In genomic region chr11:86804871-86805415, GRCh38 we compare ENCODE assay signal across 17 cellular contexts. TPM values are rescaled to one million over a fixed set of nuclear protein-coding genes. Genes with fewer than 3 reads are reported as not detected.
DNase-seq lines count a peak whose midpoint lies in the region; ATAC-seq and TF ChIP-seq lines count a peak whose summit lies in the region.
"Had no signal": no experiment of that assay in that cellular context is flagged by ENCODE, and none has a peak within 500 bp of the region (broad histone marks: within the 10 kb centered on the region; RNA-seq: fewer than 3 reads in every experiment).

No MANE protein-coding gene starts in this region.

- H3K27me3 Mint-ChIP-seq in CD14-positive monocyte (ENCODE audit: low read depth in 3 of 3), result peaks cover 19 to 38% (median 34%) of the 10 kb centered on the region in 3 donors

- peaks cover 0 to 5% (median under 1%) of the 10 kb centered on the region in 7 donors for H3K9me3 Mint-ChIP-seq in CD14-positive monocyte
- H3K9me3 Mint-ChIP-seq: activated naive CD4-positive, alpha-beta T cell treated with anti-CD3 and anti-CD28 coated beads for 36 hours; brain had no signal

- H3K4me3 Mint-ChIP-seq in CD14-positive monocyte, result no peak overlapping the region
- H3K4me3 Mint-ChIP-seq: activated naive CD4-positive, alpha-beta T cell treated with anti-CD3 and anti-CD28 coated beads for 36 hours had no signal

- H3K4me1 Mint-ChIP-seq in CD14-positive monocyte, result peaks cover 15% of the 10 kb centered on the region

- TF ChIP-seq POLR2A in gastrocnemius medialis (IDR thresholded peaks at IDR 0.05), result no peak

- peaks cover 48% of the 10 kb centered on the region for H3K4me1 ChIP-seq in ACC112 (ENCODE audit: control insufficient read depth, insufficient read depth, low read length, unreplicated experiment)
- peaks cover 36% of the 10 kb centered on the region for H3K4me1 ChIP-seq in foreskin keratinocyte
- H3K4me1 ChIP-seq in gastrocnemius medialis, result peaks cover 5 to 34% of the 10 kb centered on the region in 2 donors
- no peaks in the 10 kb centered on the region for H3K4me1 ChIP-seq in BE2C

- H3K27me3 ChIP-seq in ACC112 (ENCODE audit: insufficient read depth, low read length) (no peaks in the 10 kb centered on the region), foreskin keratinocyte (no peaks in the 10 kb centered on the region), gastrocnemius medialis (no peaks in the 10 kb centered on the region), BE2C (peaks cover 52% of the 10 kb centered on the region)
- H3K27me3 ChIP-seq: right lobe of liver had no signal

- H3K36me3 ChIP-seq in ACC112 (ENCODE audit: insufficient read depth, low read length), result peaks cover 33% of the 10 kb centered on the region
- H3K36me3 ChIP-seq in gastrocnemius medialis, result no peaks in the 10 kb centered on the region
- no peaks in the 10 kb centered on the region for H3K36me3 ChIP-seq in BE2C
- H3K36me3 ChIP-seq: right lobe of liver had no signal

- ATAC-seq in foreskin keratinocyte (no peak), gastrocnemius medialis (no peak)
- ATAC-seq: HepG2 had no signal

- H3K79me2 ChIP-seq in ACC112 (ENCODE audit: control insufficient read depth, insufficient read depth, low read length, unreplicated experiment), result peaks cover 99% of the 10 kb centered on the region

- intact Hi-C loops in gastrocnemius medialis (cut with DNase I; ENCODE audit: low total_unique reads) (no loop called here), CD14-positive monocyte (cut with micrococcal nuclease) (loop anchor here in 1 of 2 donors (10.0 kb wide), 1 partner anchor 130 kb away; the partner anchor contains the start of gene ME3)

- no peaks in the 10 kb centered on the region for H3K36me3 Mint-ChIP-seq in CD14-positive monocyte

- DNase-seq in RPMI7951 (ENCODE audit: low read depth) (peak; percentile 47), foreskin keratinocyte (no peak), gastrocnemius medialis (no peak), SKM-1 (lab: John Stamatoyannopoulos, UW; ENCODE audit: unreplicated experiment) (no peak), CD14-positive monocyte (ENCODE audit: low spot score) (no peak), BE2C (no peak)
- DNase-seq in activated effector memory CD4-positive, alpha-beta T cell treated with Interleukin-2 at 50 U/mL for 16 hours, result no peak
- DNase-seq: activated CD4-positive, CD25-positive, alpha-beta regulatory T cell; activated naive CD4-positive, alpha-beta T cell treated with anti-CD3 and anti-CD28 coated beads for 36 hours; GDM1; left lung; NCI-H2081; NCI-H69; right lobe of liver had no signal

- H3K27ac Mint-ChIP-seq in CD14-positive monocyte, result no peak overlapping the region
- H3K27ac Mint-ChIP-seq: activated naive CD4-positive, alpha-beta T cell treated with anti-CD3 and anti-CD28 coated beads for 36 hours; brain had no signal

- no peak for TF ChIP-seq CTCF in foreskin keratinocyte (conservative IDR thresholded peaks at IDR 0.05)
- no peak for TF ChIP-seq CTCF in gastrocnemius medialis (IDR thresholded peaks at IDR 0.05 in 4 of 5, conservative IDR thresholded peaks at IDR 0.05 in 1 of 5)
- TF ChIP-seq CTCF in CD14-positive monocyte (IDR thresholded peaks at IDR 0.05), result no peak
- no peak for TF ChIP-seq CTCF in BE2C (IDR thresholded peaks at IDR 0.05; ENCODE audit: low read depth, low read length)

- H3K4me3 ChIP-seq in ACC112 (ENCODE audit: low read depth, low read length) (peak overlapping the region; percentile 79), gastrocnemius medialis (no peak overlapping the region), BE2C (ENCODE audit: low read depth, low read length) (no peak overlapping the region)
- H3K4me3 ChIP-seq: left lung, right lobe of liver had no signal

- in situ Hi-C loops in gastrocnemius medialis (cut with MboI; ENCODE audit: low sequenced_read_pairs in 4 of 4), result loop anchor here in 3 of 4 donors (10.0 to 25.0 kb wide), 3 partner anchors 130 to 943 kb away; partner anchors contain the start of genes CCDC83 (in 1 of the 3) and ME3 (in 1 of the 3)

- peak overlapping the region; percentile 90 for H3K27ac ChIP-seq in ACC112 (ENCODE audit: low read depth, low read length)
- H3K27ac ChIP-seq in foreskin keratinocyte, result peak overlapping the region; percentile 2
- H3K27ac ChIP-seq in gastrocnemius medialis, result peak overlapping the region in 3 of 4 donors; percentile 1 to 15 (median 7)
- H3K27ac ChIP-seq: right lobe of liver had no signal

- H3K9me3 ChIP-seq in gastrocnemius medialis (no peaks in the 10 kb centered on the region), BE2C (no peaks in the 10 kb centered on the region; the same call in 1 of the 2 replicates)
- H3K9me3 ChIP-seq: left lung, right lobe of liver had no signal

- no peak overlapping the region for H2AFZ ChIP-seq in ACC112 (ENCODE audit: low read length, unreplicated experiment)

RNA-seq across cellular contexts. Expression of gene PRSS23, which starts 4.6 kb away (rescaled TPM):
- total RNA-seq in RPMI7951 (2014; rRNA removed; shearing (Covaris generic)), result 133 and 144 TPM in 2 replicates
- total RNA-seq in foreskin keratinocyte (104 and 117 TPM in 2 replicates), gastrocnemius medialis (10 to 100 TPM in 1 of 4 donors, 1 to 10 TPM in 3; 2.4 to 12.2 (median 7.1) TPM)
- polyA plus RNA-seq in foreskin keratinocyte (72.7 and 77.6 TPM in 2 replicates), CD14-positive monocyte (under 1 TPM; 0.08 to 0.19 TPM)
- 0.49 TPM for polyA plus RNA-seq in BE2C (2012; ENCODE audit: insufficient read depth, insufficient read length, low read depth)

Comparison
In these comparisons a context has a peak if more than half of its experiments do, and no peak if none do; other contexts are left out.
1. H3K27ac ChIP-seq: peak in every context shown above with its lines; median percentile 90 in ACC112; 7 in gastrocnemius medialis; 2 in foreskin keratinocyte.